Comparison of ENCODE assay signal across 28 cellular contexts in the genomic region with DNA sequence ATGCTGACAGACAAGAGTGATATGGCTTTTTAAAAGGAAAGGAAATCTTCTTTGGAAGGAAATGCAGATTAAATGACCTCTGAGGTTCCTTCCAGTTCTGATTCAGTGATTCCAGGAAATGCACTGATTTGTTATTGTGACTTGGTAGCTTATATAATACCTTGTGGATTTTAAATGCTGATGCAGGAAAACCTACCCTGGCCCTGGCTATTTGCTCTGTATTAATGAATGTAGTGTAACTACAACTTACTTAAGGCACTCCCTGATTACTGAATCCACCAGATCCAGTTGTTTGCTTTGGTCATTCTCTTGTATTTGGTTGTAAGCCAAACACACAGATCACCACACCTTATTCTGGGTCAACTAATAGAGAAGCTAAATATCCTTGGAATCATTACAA.
"Had no signal": no experiment of that assay in that cellular context is flagged by ENCODE, and none has a peak within 500 bp of the region (broad histone marks: within the 10 kb centered on the region; RNA-seq: fewer than 3 reads in every experiment).

No MANE protein-coding gene starts in this region.

- H3K27me3 ChIP-seq: ascending aorta, breast epithelium had no signal

- H3K27ac ChIP-seq: ascending aorta, breast epithelium, PC-9, RWPE1, WERI-Rb-1 had no signal

- H3K27me3 Mint-ChIP-seq: activated CD4-positive, alpha-beta T cell treated with anti-CD3 and anti-CD28 coated beads, Interleukin-2, amount 10 ng/mL, durations not matched to agents 24 days and 14 days had no signal

- DNase-seq: activated CD4-positive, alpha-beta T cell treated with anti-CD3 and anti-CD28 coated beads for 1 hour; activated CD4-positive, alpha-beta T cell treated with anti-CD3 and anti-CD28 coated beads, Interleukin-2, amount 10 ng/mL, durations not matched to agents 24 days and 14 days; activated CD4-positive, alpha-beta T cell treated with anti-CD3 and anti-CD28 coated beads, Interleukin-2, amount 50 U/mL, for 4 hours; activated CD4-positive, CD25-positive, alpha-beta regulatory T cell; activated CD8-positive, alpha-beta T cell treated with anti-CD3 and anti-CD28 coated beads, Interleukin-2, amount 10 ng/mL, durations not matched to agents 7 days and 5 days; activated gamma-delta T cell; activated naive CD4-positive, alpha-beta T cell treated with Interleukin-2 at 50 U/mL for 16 hours; activated naive CD8-positive, alpha-beta T cell treated with anti-CD3 and anti-CD28 coated beads, Interleukin-2, amount 10 ng/mL, durations not matched to agents 7 days and 5 days; activated T-cell treated with anti-CD3 and anti-CD28 coated beads, Interleukin-2, amount 50 U/mL, for 24 hours; amygdala; NCI-H1105; NCI-H1417 treated with DMSO at 0.1 percent for 48 hours; NCI-H187 treated with DMSO at 0.1 percent for 48 hours; NCI-H2081; NCI-H2171 treated with DMSO at 0.1 percent for 48 hours; NCI-H226; PC-9; SW 1271; T-helper 1 cell; T-helper 2 cell; T-helper 9 cell; WERI-Rb-1 had no signal

- H3K4me1 Mint-ChIP-seq: activated CD4-positive, alpha-beta T cell treated with anti-CD3 and anti-CD28 coated beads, Interleukin-2, amount 10 ng/mL, durations not matched to agents 24 days and 14 days; activated naive CD4-positive, alpha-beta T cell treated with anti-CD3 and anti-CD28 coated beads, Interleukin-2, amount 50 U/mL, for 24 hours; activated naive CD8-positive, alpha-beta T cell treated with anti-CD3 and anti-CD28 coated beads, Interleukin-2, amount 10 ng/mL, durations not matched to agents 7 days and 5 days had no signal

- H3K4me3 ChIP-seq: ascending aorta, breast epithelium, PC-9 had no signal

- H3K4me1 ChIP-seq: ascending aorta, breast epithelium had no signal

- ATAC-seq: activated CD8-positive, alpha-beta T cell treated with anti-CD3 and anti-CD28 coated beads, Interleukin-2, amount 10 ng/mL, durations not matched to agents 7 days and 5 days had no signal

- H3K27ac Mint-ChIP-seq: activated CD4-positive, alpha-beta T cell treated with anti-CD3 and anti-CD28 coated beads, Interleukin-2, amount 10 ng/mL, durations not matched to agents 24 days and 14 days; activated CD8-positive, alpha-beta T cell treated with anti-CD3 and anti-CD28 coated beads, Interleukin-2, amount 10 ng/mL, durations not matched to agents 7 days and 5 days; activated naive CD4-positive, alpha-beta T cell treated with anti-CD3 and anti-CD28 coated beads, Interleukin-2, amount 50 U/mL, for 24 hours; activated naive CD8-positive, alpha-beta T cell treated with anti-CD3 and anti-CD28 coated beads, Interleukin-2, amount 10 ng/mL, durations not matched to agents 7 days and 5 days; activated T-cell treated with anti-CD3 and anti-CD28 coated beads, Interleukin-2, amount 50 U/mL, for 24 hours; activated T-helper 2 cell treated with anti-CD3 and anti-CD28 coated beads, Interferon-gamma antibody, Interleukin-2, Interleukin-4, amounts not matched to agents 10 μg/mL and 5 μg/mL and 100 μg/mL, durations not matched to agents 14 hours and 24 hours and 36 hours had no signal

- H3K9me3 ChIP-seq: ascending aorta, breast epithelium had no signal

- H3K36me3 Mint-ChIP-seq: activated naive CD4-positive, alpha-beta T cell treated with anti-CD3 and anti-CD28 coated beads, Interleukin-2, amount 50 U/mL, for 24 hours; activated naive CD8-positive, alpha-beta T cell treated with anti-CD3 and anti-CD28 coated beads, Interleukin-2, amount 10 ng/mL, durations not matched to agents 7 days and 5 days had no signal

- FAIRE-seq: RCC 7860 had no signal

- H2AFZ ChIP-seq: PC-9 had no signal

- H3K4me3 Mint-ChIP-seq: activated CD4-positive, alpha-beta T cell treated with anti-CD3 and anti-CD28 coated beads, Interleukin-2, amount 10 ng/mL, durations not matched to agents 24 days and 14 days; activated CD8-positive, alpha-beta T cell treated with anti-CD3 and anti-CD28 coated beads, Interleukin-2, amount 10 ng/mL, durations not matched to agents 7 days and 5 days; activated naive CD4-positive, alpha-beta T cell treated with anti-CD3 and anti-CD28 coated beads, Interleukin-2, amount 50 U/mL, for 24 hours; activated naive CD8-positive, alpha-beta T cell treated with anti-CD3 and anti-CD28 coated beads, Interleukin-2, amount 10 ng/mL, durations not matched to agents 7 days and 5 days; activated T-cell treated with anti-CD3 and anti-CD28 coated beads, Interleukin-2, amount 50 U/mL, for 24 hours had no signal

- H3K9me3 Mint-ChIP-seq: activated CD4-positive, alpha-beta T cell treated with anti-CD3 and anti-CD28 coated beads, Interleukin-2, amount 10 ng/mL, durations not matched to agents 24 days and 14 days; activated naive CD4-positive, alpha-beta T cell treated with anti-CD3 and anti-CD28 coated beads, Interleukin-2, amount 50 U/mL, for 24 hours; activated naive CD8-positive, alpha-beta T cell treated with anti-CD3 and anti-CD28 coated beads, Interleukin-2, amount 10 ng/mL, durations not matched to agents 7 days and 5 days; activated T-cell treated with anti-CD3 and anti-CD28 coated beads, Interleukin-2, amount 50 U/mL, for 24 hours; activated T-helper 2 cell treated with anti-CD3 and anti-CD28 coated beads, Interferon-gamma antibody, Interleukin-2, Interleukin-4, amounts not matched to agents 10 μg/mL and 5 μg/mL and 100 μg/mL, durations not matched to agents 14 hours and 24 hours and 36 hours had no signal

- H3K4me2 ChIP-seq: PC-9 had no signal

- H3K36me3 ChIP-seq: ascending aorta, breast epithelium, WERI-Rb-1 had no signal
